Comparison of ENCODE assay signal across 8 cellular contexts in genomic region chr11:3057069-3057963, GRCh38. TPM values are rescaled to one million over a fixed set of nuclear protein-coding genes. Genes with fewer than 3 reads are reported as not detected.
DNase-seq lines count a peak whose midpoint lies in the region; ATAC-seq and TF ChIP-seq lines count a peak whose summit lies in the region.

Gene CARS1 (minus strand): TSS chr11:3057423. CDS start chr11:3057367, 56 bp downstream.

- H3K9ac ChIP-seq in SK-N-SH = peak within 1 kb of the TSS; percentile 94

- CTCF ChIA-PET in SK-N-SH (lab: Yijun Ruan, JAX) = interaction anchor here (1.0 to 10.2 kb wide), 4 partner anchors 12 to 34 kb away, joined by 3 to 85 read pairs (median 7); no protein-coding TSS in a partner anchor

- peaks cover 5% of the 10 kb centered on the region for H3F3A ChIP-seq in SK-N-SH (replicated peaks; ENCODE audit: insufficient read depth)

- H3K36me3 ChIP-seq in SK-N-SH (replicated peaks in 1 of 2; ENCODE audit: control insufficient read depth in 1 of 2, insufficient read depth in 2 of 2, low read length in 1 of 2) (peaks cover 10 to 19% of the 10 kb centered on the region in 2 experiments), testis (ENCODE audit: low read depth, missing control alignments) (no peaks in the 10 kb centered on the region)

- H3K4me3 ChIP-seq in HFF-Myc (replicated peaks; ENCODE audit: low read depth, low read length) (peak within 1 kb of the TSS; percentile 97), SK-N-SH (ENCODE audit: low read depth in 2 of 2, low read length in 1 of 2) (peak within 1 kb of the TSS; percentile 83 to 94), testis (peak within 1 kb of the TSS; percentile 87 to 95)

- WGBS in SK-N-SH (ENCODE audit: low lambda C conversion rate) = 9% methylated on average over 26 of the region's 68 CpGs
- 0 to 4% methylated on average over 27 to 57 of the region's 68 CpGs for WGBS in testis, 2 donors

- H3K79me2 ChIP-seq in SK-N-SH (ENCODE audit: insufficient read depth) = peaks cover 48% of the 10 kb centered on the region

- DNase-seq in GM03348 (ENCODE audit: low spot score) (peak; percentile 99), HFF-Myc (ENCODE audit: extremely low read depth, low read depth) (peak; percentile 69), NAMALWA (ENCODE audit: low spot score) (peak; percentile 95), SK-N-SH (peak; percentile 97), glomerular endothelial cell (ENCODE audit: extremely low read depth, low read depth, low spot score) (no peak), omental fat pad (ENCODE audit: low spot score) (peak; percentile 88), testis (peak; percentile 98)
- DNase-seq in activated naive CD4-positive, alpha-beta T cell treated with anti-CD3 and anti-CD28 coated beads, Interleukin-2, amount 50 U/mL, for 16 hours = peak; percentile 95

- TF ChIP-seq EP300 in SK-N-SH (IDR thresholded peaks at IDR 0.05; ENCODE audit: borderline replicate concordance in 1 of 2, low read depth in 1 of 2, low read length in 1 of 2) = no peak

- H3K27ac ChIP-seq in SK-N-SH (ENCODE audit: low read depth in 2 of 2, low read length in 1 of 2) (peak within 1 kb of the TSS; percentile 79 to 84), testis (peak within 1 kb of the TSS; percentile 63 to 82)

- H3K4me1 ChIP-seq in SK-N-SH (ENCODE audit: control insufficient read depth in 1 of 2, insufficient read depth in 2 of 2, low read depth in 1 of 2, low read length in 1 of 2) (peaks cover 12 to 35% of the 10 kb centered on the region in 2 experiments; a peak in 2 of 4 replicates), testis (peaks cover 12% of the 10 kb centered on the region)

- TF ChIP-seq RAD21 in SK-N-SH (IDR thresholded peaks at IDR 0.05; ENCODE audit: low read length) = no peak

- intact Hi-C loops in testis (cut with DNase I; ENCODE audit: low total_unique reads) = no loop called here

- peak within 1 kb of the TSS; percentile 98 for H2AFZ ChIP-seq in SK-N-SH (ENCODE audit: low read depth)

- ATAC-seq in omental fat pad (ENCODE audit: low FRiP score) = peak; percentile 91

- H3K27me3 ChIP-seq in SK-N-SH (ENCODE audit: insufficient read depth) (no peaks in the 10 kb centered on the region), testis (no peaks in the 10 kb centered on the region)

- TF ChIP-seq CTCF in HFF-Myc (IDR thresholded peaks at IDR 0.05; ENCODE audit: low read depth, low read length, missing control alignments) (no peak), SK-N-SH (IDR thresholded peaks at IDR 0.05) (no peak), omental fat pad (IDR thresholded peaks at IDR 0.05) (no peak), testis (IDR thresholded peaks at IDR 0.05) (no peak)

- peaks cover 27% of the 10 kb centered on the region; the same call in 1 of the 2 replicates for H4K20me1 ChIP-seq in SK-N-SH (ENCODE audit: insufficient read depth)

- POLR2A ChIA-PET in SK-N-SH (lab: Yijun Ruan, JAX) = interaction anchor here (2.4 kb wide), 1 partner anchor 34 kb away, joined by 7 read pairs; no protein-coding TSS in a partner anchor

- TF ChIP-seq POLR2A in testis (IDR thresholded peaks at IDR 0.05) = no peak

- H3K9me2 ChIP-seq in SK-N-SH = no peaks in the 10 kb centered on the region

- peak within 1 kb of the TSS; percentile 95 for H3K4me2 ChIP-seq in SK-N-SH

- no peaks in the 10 kb centered on the region for H3K9me3 ChIP-seq in SK-N-SH
- no peaks in the 10 kb centered on the region for H3K9me3 ChIP-seq in testis

TF ChIP-seq in SK-N-SH, 30 proteins besides CTCF, POLR2A, EP300 and RAD21:
- no peak for TF ChIP-seq NRF1 (IDR thresholded peaks at IDR 0.05; ENCODE audit: low read depth, low read length)
- no peak for TF ChIP-seq FOSL2 (IDR thresholded peaks at IDR 0.05; ENCODE audit: borderline replicate concordance, low read depth)
- TF ChIP-seq EZH2phosphoT487 (IDR thresholded peaks at IDR 0.05; ENCODE audit: borderline replicate concordance, low read depth) = no peak
- TF ChIP-seq FOXJ3 (CRISPR knock-in tag; IDR thresholded peaks at IDR 0.05) = 0 out of 2 replicates have a peak, but pooled peaks have one; percentile 23
- TF ChIP-seq PBX3 (IDR thresholded peaks at IDR 0.05) = no peak
- TF ChIP-seq USF2 (IDR thresholded peaks at IDR 0.05; ENCODE audit: borderline replicate concordance, low read depth, low read length) = no peak
- TF ChIP-seq ELF1 (IDR thresholded peaks at IDR 0.05) = peak; percentile 95
- TF ChIP-seq MAX (IDR thresholded peaks at IDR 0.05; ENCODE audit: low read depth) = peak; percentile 84
- TF ChIP-seq TEAD4 (IDR thresholded peaks at IDR 0.05; ENCODE audit: borderline replicate concordance, insufficient read depth) = no peak
- no peak for TF ChIP-seq MEF2A (IDR thresholded peaks at IDR 0.05; ENCODE audit: borderline replicate concordance, low read depth)
- peak; percentile 75; the same call in 1 of the 2 replicates for TF ChIP-seq POLR2AphosphoS5 (IDR thresholded peaks at IDR 0.05; ENCODE audit: low read depth, low read length)
- peak; percentile 98 for TF ChIP-seq GABPA (IDR thresholded peaks at IDR 0.05; ENCODE audit: low read depth)
- TF ChIP-seq YY1 (IDR thresholded peaks at IDR 0.05; ENCODE audit: low read depth) = peak; percentile 69; the same call in 1 of the 2 replicates
- peak; percentile 86 for TF ChIP-seq CHD2 (IDR thresholded peaks at IDR 0.05; ENCODE audit: low read length, partially characterized antibody)
- peak; percentile 71; the same call in 1 of the 2 replicates for TF ChIP-seq TAF1 (IDR thresholded peaks at IDR 0.05; ENCODE audit: borderline replicate concordance, low read depth, low read length)
- TF ChIP-seq NFIC (IDR thresholded peaks at IDR 0.05; ENCODE audit: borderline replicate concordance) = no peak
- peak; percentile 90 for TF ChIP-seq MXI1 (IDR thresholded peaks at IDR 0.05; ENCODE audit: low read depth, low read length)
- no peak for TF ChIP-seq USF1 (IDR thresholded peaks at IDR 0.05; ENCODE audit: borderline replicate concordance, low read depth)
- TF ChIP-seq JUND (IDR thresholded peaks at IDR 0.05) = no peak
- no peak for TF ChIP-seq ZBTB33 (IDR thresholded peaks at IDR 0.05; ENCODE audit: borderline replicate concordance, low read depth)
- TF ChIP-seq SMC3 (IDR thresholded peaks at IDR 0.05; ENCODE audit: low read depth, low read length) = no peak
- peak; percentile 94; the same call in 1 of the 2 replicates for TF ChIP-seq SIN3A (IDR thresholded peaks at IDR 0.05; ENCODE audit: borderline replicate concordance, low read depth, low read length)
- no peak for TF ChIP-seq RCOR1 (IDR thresholded peaks at IDR 0.05; ENCODE audit: low read length)

RNA-seq across cellular contexts. Expression of gene CARS1, which starts in this region (rescaled TPM):
- polyA plus RNA-seq in SK-N-SH (2012; rRNA removed) (52.1 and 65.2 TPM in 2 replicates), testis (ENCODE audit: insufficient read depth, low read depth, low replicate concordance) (48.2 TPM)
- polyA plus RNA-seq in SK-N-SH (2012; cell fraction: cytosol; rRNA removed) = 44.2 and 44.3 TPM in 2 replicates
- polyA plus RNA-seq in SK-N-SH (2012; cell fraction: nucleus; rRNA removed) = 139 and 179 TPM in 2 replicates
- total RNA-seq in glomerular endothelial cell (47.5 and 53.4 TPM in 2 replicates), omental fat pad (10 to 100 TPM; 40.6 to 69.7 (median 57.8) TPM), testis (10 to 100 TPM; 34.8 to 43.8 TPM)
